Comparison of ENCODE assay signal across 8 cellular contexts in the genomic region with DNA sequence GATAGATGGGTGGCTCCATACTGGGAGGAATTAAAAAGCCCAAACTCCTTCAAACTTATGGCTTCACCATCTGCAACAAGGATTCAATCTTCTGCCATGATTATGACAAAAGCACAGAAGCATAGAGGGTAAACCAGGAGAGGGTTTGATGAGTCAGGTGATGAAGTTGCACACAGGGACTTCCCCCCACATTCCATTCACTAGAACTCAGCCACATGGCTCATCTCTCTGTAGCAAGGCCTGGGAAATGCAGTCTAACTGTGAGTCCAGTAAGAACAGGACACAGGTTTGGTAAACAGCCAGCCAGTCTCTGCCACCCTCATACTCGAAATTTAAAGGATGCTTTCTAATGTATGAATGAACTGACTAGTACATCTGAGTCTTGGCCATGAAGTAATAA.
DNase-seq lines count a peak whose midpoint lies in the region; ATAC-seq and TF ChIP-seq lines count a peak whose summit lies in the region.

No MANE protein-coding gene starts in this region.

- no peaks in the 10 kb centered on the region for H3K36me3 ChIP-seq in HUES64 (ENCODE audit: insufficient read depth, low read length)
- H3K36me3 ChIP-seq in tibial artery, result no peaks in the 10 kb centered on the region

- peak; percentile 96 for DNase-seq in GM04503 (ENCODE audit: low read depth)
- DNase-seq in astrocyte of the hippocampus (ENCODE audit: low read depth, low spot score), result peak; percentile 93
- DNase-seq in myocyte (ENCODE audit: low read depth), result peak; percentile 88
- DNase-seq in NCI-H1105 (lab: John Stamatoyannopoulos, UW), result no peak
- no peak for DNase-seq in tibial artery

- H3K27me3 ChIP-seq in HUES64 (ENCODE audit: insufficient read depth, low read length) (no peaks in the 10 kb centered on the region), tibial artery (no peaks in the 10 kb centered on the region)

- no peak for ATAC-seq in GM18870 (IDR thresholded peaks at IDR 0.05; ENCODE audit: unreplicated experiment)
- ATAC-seq in HG03520 (IDR thresholded peaks at IDR 0.05; ENCODE audit: unreplicated experiment), result no peak

- H3K4me3 ChIP-seq in HUES64 (ENCODE audit: low read length) (no peak overlapping the region), tibial artery (no peak overlapping the region)

- H3K9me3 ChIP-seq in HUES64 (ENCODE audit: insufficient read depth, low read depth, low read length), result no peaks in the 10 kb centered on the region
- no peaks in the 10 kb centered on the region for H3K9me3 ChIP-seq in tibial artery

- peak overlapping the region; percentile 49; the same call in 1 of the 2 replicates for H3K9ac ChIP-seq in HUES64 (ENCODE audit: low read depth, low read length)

- H3K27ac ChIP-seq in HUES64 (ENCODE audit: low read depth, low read length) (no peak overlapping the region; the same call in 1 of the 2 replicates), tibial artery (no peak overlapping the region)

- 80% methylated on average over 1 of the region's 1 CpG for WGBS in HUES64

- H3K4me1 ChIP-seq in HUES64 (ENCODE audit: insufficient read depth, low read length) (peaks cover 10% of the 10 kb centered on the region; the same call in 1 of the 2 replicates), tibial artery (peaks cover 0 to 42% (median 9%) of the 10 kb centered on the region in 4 donors)

- no peak for TF ChIP-seq CTCF in tibial artery (IDR thresholded peaks at IDR 0.05)

- intact Hi-C loops in tibial artery (cut with DNase I; ENCODE audit: low total_unique reads), result no loop called here

Comparison
In these comparisons a context has a peak if more than half of its experiments do, and no peak if none do; other contexts are left out.
1. DNase-seq: peak in GM04503 (single experiment), astrocyte of the hippocampus (single experiment) and myocyte (single experiment); none in NCI-H1105 (single experiment) and tibial artery (0 of 2).